Comparison of ENCODE assay signal across 2 cellular contexts in genomic region chr12:56162468-56163290, GRCh38.
TF ChIP-seq lines count a peak whose summit lies in the region.

No MANE protein-coding gene starts in this region.

TF ChIP-seq in HCT116, 20 proteins besides CTCF, POLR2A, EP300 and RAD21:
- TF ChIP-seq POLR2AphosphoS5 (IDR thresholded peaks at IDR 0.05; ENCODE audit: low read depth, low read length) (peak; percentile 25; the same call in 1 of the 2 replicates), MAX (IDR thresholded peaks at IDR 0.05) (no peak)

TF ChIP-seq in GM12878, 131 proteins besides CTCF, POLR2A, EP300 and RAD21:
- TF ChIP-seq REST (IDR thresholded peaks at IDR 0.05; ENCODE audit: low read depth, low read length), result no peak
- peak; percentile 63; the same call in 1 of the 2 replicates for TF ChIP-seq POLR2AphosphoS2 (IDR thresholded peaks at IDR 0.05; ENCODE audit: low read depth, low read length)
- peak; percentile 43 for TF ChIP-seq BCL3 (IDR thresholded peaks at IDR 0.05; ENCODE audit: borderline replicate concordance, insufficient read depth, low read depth, low read length, poor library complexity, severe bottlenecking)
- peak; percentile 56 for TF ChIP-seq POLR2AphosphoS5 (IDR thresholded peaks at IDR 0.05; ENCODE audit: low read length)
